Comparison of ENCODE assay signal across 8 cellular contexts in the genomic region with DNA sequence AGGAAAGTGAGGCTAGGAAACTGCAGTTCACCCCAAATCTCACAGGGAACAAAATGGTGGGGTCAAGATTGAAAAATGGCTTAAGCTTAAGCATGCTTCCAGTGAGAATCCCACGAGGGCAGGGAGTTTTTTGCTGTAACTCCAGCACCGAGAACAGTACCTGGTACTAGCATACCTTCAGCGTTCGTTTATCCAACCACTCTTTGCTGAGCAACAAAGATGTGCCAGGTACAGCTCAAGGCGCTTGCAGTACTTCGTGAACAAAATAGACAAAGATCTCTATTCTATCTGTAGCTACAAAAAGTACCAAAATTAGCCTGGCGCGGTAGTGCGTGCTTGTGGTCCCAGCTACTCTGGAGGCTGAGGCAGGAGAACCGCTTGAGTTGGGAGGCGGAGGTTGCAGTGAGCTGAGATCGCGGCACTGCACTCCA. TPM values are rescaled to one million over a fixed set of nuclear protein-coding genes. Genes with fewer than 3 reads are reported as not detected.
DNase-seq lines count a peak whose midpoint lies in the region; ATAC-seq and TF ChIP-seq lines count a peak whose summit lies in the region.

No MANE protein-coding gene starts in this region.

- H2BK120ac ChIP-seq in mesenchymal stem cell (ENCODE audit: low read depth, low read length), result no peak overlapping the region

- CTCF ChIA-PET in mammary epithelial cell (lab: Charles Lee; ENCODE audit: low non-redundant PET), result no interaction called here

- H3K79me1 ChIP-seq in mesenchymal stem cell (replicated peaks; ENCODE audit: low read length, poor library complexity, severe bottlenecking), result no peaks in the 10 kb centered on the region

- TF ChIP-seq EP300 in transverse colon (IDR thresholded peaks at IDR 0.05; ENCODE audit: low read depth), result no peak

- no peak for TF ChIP-seq CTCF in GM12865 (IDR thresholded peaks at IDR 0.05; ENCODE audit: insufficient read depth, low read depth, low read length, missing control alignments)
- no peak for TF ChIP-seq CTCF in OCI-LY1 (IDR thresholded peaks at IDR 0.05; ENCODE audit: low read length)
- TF ChIP-seq CTCF in mammary epithelial cell (conservative IDR thresholded peaks at IDR 0.05 in 1 of 2, IDR thresholded peaks at IDR 0.05 in 1 of 2; ENCODE audit: extremely low read depth in 1 of 2, insufficient read depth in 1 of 2, low read depth in 1 of 2, low read length in 2 of 2), result no peak
- TF ChIP-seq CTCF in transverse colon (IDR thresholded peaks at IDR 0.05), result no peak

- H2BK5ac ChIP-seq in mesenchymal stem cell (ENCODE audit: low read depth, low read length, poor library complexity, severe bottlenecking), result no peak overlapping the region

- H3K4ac ChIP-seq in mesenchymal stem cell (ENCODE audit: low read depth in 1 of 2, low read length in 2 of 2), result no peak overlapping the region

- H4K20me1 ChIP-seq in OCI-LY1 (ENCODE audit: insufficient read depth, low read length) (no peaks in the 10 kb centered on the region), mammary epithelial cell (ENCODE audit: insufficient read depth, low read length) (no peaks in the 10 kb centered on the region)

- TSS peak; percentile 81 for BruUV-seq in mammary epithelial cell (replicated peaks; lab: Mats Ljungman, UMichigan)

- WGBS in mammary epithelial cell (ENCODE audit: low coverage, missing lambda C conversion rate), result 13% methylated on average over 12 of the region's 13 CpGs
- 77% methylated on average over 13 of the region's 13 CpGs for WGBS in mesenchymal stem cell
- WGBS in transverse colon (ENCODE audit: low coverage in 1 of 2), 2 donors, result 72% methylated on average over 13 of the region's 13 CpGs; no CpG with 5 or more reads in 1 of the 2 donors

- H3K4me1 ChIP-seq in OCI-LY1 (ENCODE audit: insufficient read depth, low read length, severe bottlenecking), result peaks cover 37% of the 10 kb centered on the region
- H3K4me1 ChIP-seq in mammary epithelial cell (ENCODE audit: insufficient read depth, low read length), result peaks cover 5% of the 10 kb centered on the region
- H3K4me1 ChIP-seq in mesenchymal stem cell (ENCODE audit: control insufficient read depth, insufficient read depth, low read depth, low read length), result peaks cover 15% of the 10 kb centered on the region
- peaks cover 16 to 37% (median 21%) of the 10 kb centered on the region in 4 donors for H3K4me1 ChIP-seq in transverse colon

- no peak overlapping the region for H2BK15ac ChIP-seq in mesenchymal stem cell (ENCODE audit: low read depth, poor library complexity, severe bottlenecking)

- H3K14ac ChIP-seq in mesenchymal stem cell (ENCODE audit: low read length in 2 of 2), result no peak overlapping the region

- H2AK5ac ChIP-seq in mesenchymal stem cell (ENCODE audit: low read length, severe bottlenecking), result peak overlapping the region; percentile 74

- no peaks in the 10 kb centered on the region for H3F3A ChIP-seq in OCI-LY1 (ENCODE audit: insufficient read depth, low read length)

- H3K36me3 ChIP-seq in OCI-LY1 (ENCODE audit: insufficient read depth, low read length), result peaks cover 3% of the 10 kb centered on the region; the same call in 1 of the 2 replicates
- H3K36me3 ChIP-seq in mammary epithelial cell (ENCODE audit: insufficient read depth, low read length), result no peaks in the 10 kb centered on the region
- no peaks in the 10 kb centered on the region for H3K36me3 ChIP-seq in mesenchymal stem cell (ENCODE audit: control insufficient read depth in 1 of 2, insufficient read depth in 2 of 2, low read depth in 1 of 2, low read length in 2 of 2)
- no peaks in the 10 kb centered on the region for H3K36me3 ChIP-seq in transverse colon

- DNase-seq in GM12865 (ENCODE audit: low read depth) (peak; percentile 20), mammary epithelial cell (no peak), mesenchymal stem cell (no peak), transverse colon (no peak), CD1c-positive myeloid dendritic cell (ENCODE audit: extremely low spot score) (no peak), SKM-1 (lab: John Stamatoyannopoulos, UW; ENCODE audit: unreplicated experiment) (no peak)

- H3K4me3 ChIP-seq in GM12865 (ENCODE audit: low read depth, low read length), result peak overlapping the region; percentile 88
- H3K4me3 ChIP-seq in OCI-LY1 (ENCODE audit: low read depth, low read length, poor library complexity, severe bottlenecking), result peak overlapping the region; percentile 89
- H3K4me3 ChIP-seq in mammary epithelial cell (replicated peaks in 1 of 3; ENCODE audit: insufficient read depth in 1 of 3, low read depth in 2 of 3, low read length in 3 of 3), result peak overlapping the region; percentile 61 to 97 (median 94)
- H3K4me3 ChIP-seq in mesenchymal stem cell (ENCODE audit: insufficient read depth in 1 of 2, low read depth in 1 of 2, low read length in 2 of 2), result peak overlapping the region in 1 of 2 experiments; percentile 79
- peak overlapping the region; percentile 87 to 100 (median 94) for H3K4me3 ChIP-seq in transverse colon

- H3K4me2 ChIP-seq in OCI-LY1 (ENCODE audit: low read length) (peak overlapping the region; percentile 82), mammary epithelial cell (ENCODE audit: insufficient read depth, low read depth, low read length) (peak overlapping the region; percentile 89), mesenchymal stem cell (ENCODE audit: low read length, poor library complexity, severe bottlenecking) (peak overlapping the region; percentile 83)

- no peak overlapping the region for H4K91ac ChIP-seq in mesenchymal stem cell (ENCODE audit: low read length)

- H3K9me2 ChIP-seq in OCI-LY1 (ENCODE audit: low read depth, low read length), result no peaks in the 10 kb centered on the region

- peak overlapping the region; percentile 29 for H4K8ac ChIP-seq in mesenchymal stem cell (ENCODE audit: low read length)

- peak overlapping the region; percentile 77 for H2AFZ ChIP-seq in OCI-LY1 (ENCODE audit: low read length)
- peak overlapping the region; percentile 97 for H2AFZ ChIP-seq in mammary epithelial cell (ENCODE audit: low read depth, low read length)
- H2AFZ ChIP-seq in mesenchymal stem cell (ENCODE audit: low read depth, low read length), result no peak overlapping the region

- ATAC-seq in HG03175 (IDR thresholded peaks at IDR 0.05; ENCODE audit: unreplicated experiment), result no peak

- H3K9ac ChIP-seq in OCI-LY1 (ENCODE audit: low read length) (peak overlapping the region; percentile 91), mammary epithelial cell (ENCODE audit: insufficient read depth, low read length) (peak overlapping the region; percentile 87), mesenchymal stem cell (ENCODE audit: low read length) (peak overlapping the region; percentile 91)

- peaks cover 44% of the 10 kb centered on the region for H3K79me2 ChIP-seq in OCI-LY1 (ENCODE audit: insufficient read depth, low read length)
- peaks cover 51% of the 10 kb centered on the region for H3K79me2 ChIP-seq in mammary epithelial cell (ENCODE audit: insufficient read depth, low read length)

- dilution Hi-C loops in mammary epithelial cell (cut with HindIII; ENCODE audit: low sequenced_read_pairs), result no loop called here

- no peak overlapping the region for H3K18ac ChIP-seq in mesenchymal stem cell (ENCODE audit: low read depth in 1 of 2, low read length in 2 of 2)

- H3K27me3 ChIP-seq in OCI-LY1 (ENCODE audit: insufficient read depth, low read length), result no peaks in the 10 kb centered on the region
- no peaks in the 10 kb centered on the region for H3K27me3 ChIP-seq in mammary epithelial cell (ENCODE audit: insufficient read depth, low read length)
- H3K27me3 ChIP-seq in mesenchymal stem cell (ENCODE audit: control insufficient read depth in 1 of 2, insufficient read depth in 1 of 2, low read length in 2 of 2), result no peaks in the 10 kb centered on the region
- no peaks in the 10 kb centered on the region for H3K27me3 ChIP-seq in transverse colon

- H3K27ac ChIP-seq in OCI-LY1 (ENCODE audit: low read depth, low read length, poor library complexity, severe bottlenecking) (peak overlapping the region; percentile 67), mammary epithelial cell (ENCODE audit: insufficient read depth, low read depth, low read length) (peak overlapping the region; percentile 69), mesenchymal stem cell (ENCODE audit: low read length, poor library complexity, severe bottlenecking) (peak overlapping the region; percentile 55), transverse colon (peak overlapping the region; percentile 94 to 99 (median 96))

- intact Hi-C loops in mammary epithelial cell (cut with micrococcal nuclease), result no loop called here
- intact Hi-C loops in transverse colon (cut with DNase I; ENCODE audit: low total_unique reads), result loop anchor here (1.0 kb wide), 1 partner anchor 249 kb away; a partner anchor contains a TSS

- in situ Hi-C loops in mammary epithelial cell (cut with MboI; ENCODE audit: low sequenced_read_pairs in 2 of 2), result no loop called here
- in situ Hi-C loops in transverse colon (cut with MboI; ENCODE audit: low pct_ligation_motif_present in 1 of 4, low pct_unique_long_range_greater_than_20kb in 1 of 4, low sequenced_read_pairs in 3 of 4), result no loop called here

- H3K9me3 ChIP-seq in OCI-LY1 (ENCODE audit: low read length) (no peaks in the 10 kb centered on the region), mammary epithelial cell (replicated peaks; ENCODE audit: insufficient read depth, low read length) (no peaks in the 10 kb centered on the region), mesenchymal stem cell (ENCODE audit: control insufficient read depth, low read length) (no peaks in the 10 kb centered on the region), transverse colon (no peaks in the 10 kb centered on the region)

- H2BK12ac ChIP-seq in mesenchymal stem cell (ENCODE audit: low read length in 2 of 2), result no peak overlapping the region

- H3K23ac ChIP-seq in mesenchymal stem cell (ENCODE audit: low read length in 2 of 2), result no peak overlapping the region

- TF ChIP-seq POLR2A in transverse colon (IDR thresholded peaks at IDR 0.05), result no peak

RNA-seq across cellular contexts. Expression of a gene that starts 0.8 kb away (rescaled TPM):
- total RNA-seq in mammary epithelial cell (10 to 100 TPM; 30.0 to 32.5 TPM), transverse colon (10 to 100 TPM; 15.1 to 34.7 (median 29.9) TPM)
- polyA plus RNA-seq in mammary epithelial cell, result 17.3 TPM
- 25.6 TPM for polyA minus RNA-seq in mammary epithelial cell
- polyA plus RNA-seq in mesenchymal stem cell (2013, experiment 1 of 2), result 26.0 TPM
- polyA plus RNA-seq in mesenchymal stem cell (2013, experiment 2 of 2), result 27.6 TPM

RNA-seq across cellular contexts. Expression of a gene that starts 10.0 kb away (rescaled TPM):
- total RNA-seq in mammary epithelial cell (10 to 100 TPM; 21.7 to 25.8 TPM), transverse colon (1 to 10 TPM in 3 of 4 donors, not detected in 1; 5.2 to 8.7 (median 8.6) TPM)
- 30.6 TPM for polyA plus RNA-seq in mammary epithelial cell
- polyA minus RNA-seq in mammary epithelial cell, result 3.8 TPM
- 23.3 TPM for polyA plus RNA-seq in mesenchymal stem cell (2013, experiment 1 of 2)
- polyA plus RNA-seq in mesenchymal stem cell (2013, experiment 2 of 2), result 22.8 TPM

RNA-seq across cellular contexts. Expression of a gene that starts 47.1 kb away (rescaled TPM):
- total RNA-seq in mammary epithelial cell (1 to 10 TPM; 3.1 to 7.7 TPM), transverse colon (10 to 100 TPM; 10.4 to 38.6 (median 13.2) TPM)
- 1.2 TPM for polyA plus RNA-seq in mammary epithelial cell
- polyA minus RNA-seq in mammary epithelial cell, result 24.8 TPM
- polyA plus RNA-seq in mesenchymal stem cell (2013, experiment 1 of 2), result 2.6 TPM
- 2.4 TPM for polyA plus RNA-seq in mesenchymal stem cell (2013, experiment 2 of 2)

RNA-seq across cellular contexts. Expression of a gene that starts 50.8 kb away (rescaled TPM):
- total RNA-seq in mammary epithelial cell, result 100 to 1,000 TPM; 126 to 485 TPM
- polyA plus RNA-seq in mammary epithelial cell, result 237 TPM
- 229 TPM for polyA minus RNA-seq in mammary epithelial cell
- 408 TPM for polyA plus RNA-seq in mesenchymal stem cell (2013, experiment 1 of 2)
- 401 TPM for polyA plus RNA-seq in mesenchymal stem cell (2013, experiment 2 of 2)
- 100 to 1,000 TPM in 1 of 4 donors, 10 to 100 TPM in 3; 49.8 to 115 (median 66.1) TPM for total RNA-seq in transverse colon
